In genomic region chr13:68996671-68997030, GRCh38 we compare ENCODE assay signal across 1 cellular context.
TF ChIP-seq lines count a peak whose summit lies in the region.

No MANE protein-coding gene starts in this region.

TF ChIP-seq in GM23338, 12 proteins besides CTCF, POLR2A, EP300 and RAD21 (continued from another document):
- TF ChIP-seq ZNF462 (CRISPR knock-in tag; IDR thresholded peaks at IDR 0.05) = no peak
- no peak for TF ChIP-seq EZH2 (IDR thresholded peaks at IDR 0.05; ENCODE audit: low read depth, unreplicated experiment)
- no peak for TF ChIP-seq CREB1 (CRISPR knock-in tag; IDR thresholded peaks at IDR 0.05; ENCODE audit: low read depth)
- no peak for TF ChIP-seq ZNF114 (CRISPR knock-in tag; IDR thresholded peaks at IDR 0.05)
- no peak for TF ChIP-seq NANOG (IDR thresholded peaks at IDR 0.05; ENCODE audit: borderline replicate concordance)
- no peak for TF ChIP-seq STAT1 (IDR thresholded peaks at IDR 0.05; ENCODE audit: unreplicated experiment)
- no peak for TF ChIP-seq ZNF331 (CRISPR knock-in tag; IDR thresholded peaks at IDR 0.05; ENCODE audit: low read depth)
- no peak for TF ChIP-seq JUNB (IDR thresholded peaks at IDR 0.05; ENCODE audit: unreplicated experiment)
- TF ChIP-seq EZH2phosphoT487 (IDR thresholded peaks at IDR 0.05; ENCODE audit: unreplicated experiment) = no peak
- TF ChIP-seq REST (IDR thresholded peaks at IDR 0.05; ENCODE audit: unreplicated experiment) = no peak
TF ChIP-seq in GM23338: peak in this region for 0.
